Comparison of ENCODE assay signal across 1 cellular context in the genomic region with DNA sequence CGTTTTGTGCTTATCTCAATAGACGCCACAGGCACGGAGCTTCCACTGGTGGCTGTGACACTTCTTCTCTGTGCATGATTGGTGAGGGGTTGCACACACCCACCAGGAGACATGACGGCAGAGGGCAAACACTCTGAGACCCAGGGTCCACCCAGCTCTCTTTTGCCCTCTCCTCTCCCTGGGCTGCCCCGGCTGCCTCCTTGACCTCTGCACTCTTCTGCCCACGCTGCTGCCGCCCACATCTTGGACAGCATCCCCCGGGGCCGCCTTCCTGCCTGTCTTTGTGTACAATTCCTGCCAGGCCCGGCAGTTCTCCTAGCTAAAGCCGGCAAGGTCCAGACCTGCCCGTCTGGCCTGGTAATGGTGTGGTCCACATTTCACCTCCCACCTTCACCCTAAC.
TF ChIP-seq lines count a peak whose summit lies in the region.

No MANE protein-coding gene starts in this region.

TF ChIP-seq in H1, 55 proteins besides CTCF, POLR2A, EP300 and RAD21 (continued from another document):
- TF ChIP-seq, protein P1, sequence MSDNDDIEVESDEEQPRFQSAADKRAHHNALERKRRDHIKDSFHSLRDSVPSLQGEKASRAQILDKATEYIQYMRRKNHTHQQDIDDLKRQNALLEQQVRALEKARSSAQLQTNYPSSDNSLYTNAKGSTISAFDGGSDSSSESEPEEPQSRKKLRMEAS (IDR thresholded peaks at IDR 0.05), result no peak
- TF ChIP-seq CBX5 (IDR thresholded peaks at IDR 0.05; ENCODE audit: low read depth, low read length) (no peak), FOSL1 (IDR thresholded peaks at IDR 0.05; ENCODE audit: insufficient read depth, low read depth, low read length) (no peak), RXRA (IDR thresholded peaks at IDR 0.05; ENCODE audit: insufficient read depth, low read depth, low read length) (no peak), CBX8 (IDR thresholded peaks at IDR 0.05; ENCODE audit: borderline replicate concordance, low read depth, low read length) (no peak), JUND (IDR thresholded peaks at IDR 0.05; ENCODE audit: low read length) (no peak), RBBP5 (IDR thresholded peaks at IDR 0.05; ENCODE audit: borderline replicate concordance, low read depth, low read length) (no peak), ZNF274 (IDR thresholded peaks at IDR 0.05; ENCODE audit: borderline replicate concordance, extremely low read depth, low read length) (no peak), BRCA1 (IDR thresholded peaks at IDR 0.05; ENCODE audit: low read depth, low read length) (no peak), EGR1 (IDR thresholded peaks at IDR 0.05; ENCODE audit: borderline replicate concordance, low read depth, low read length) (no peak), PHF8 (conservative IDR thresholded peaks at IDR 0.05; ENCODE audit: low read depth, low read length) (no peak), TBP (IDR thresholded peaks at IDR 0.05; ENCODE audit: low read depth, low read length) (no peak), ASH2L (IDR thresholded peaks at IDR 0.05; ENCODE audit: low read length) (no peak)
- TF ChIP-seq, protein P2, sequence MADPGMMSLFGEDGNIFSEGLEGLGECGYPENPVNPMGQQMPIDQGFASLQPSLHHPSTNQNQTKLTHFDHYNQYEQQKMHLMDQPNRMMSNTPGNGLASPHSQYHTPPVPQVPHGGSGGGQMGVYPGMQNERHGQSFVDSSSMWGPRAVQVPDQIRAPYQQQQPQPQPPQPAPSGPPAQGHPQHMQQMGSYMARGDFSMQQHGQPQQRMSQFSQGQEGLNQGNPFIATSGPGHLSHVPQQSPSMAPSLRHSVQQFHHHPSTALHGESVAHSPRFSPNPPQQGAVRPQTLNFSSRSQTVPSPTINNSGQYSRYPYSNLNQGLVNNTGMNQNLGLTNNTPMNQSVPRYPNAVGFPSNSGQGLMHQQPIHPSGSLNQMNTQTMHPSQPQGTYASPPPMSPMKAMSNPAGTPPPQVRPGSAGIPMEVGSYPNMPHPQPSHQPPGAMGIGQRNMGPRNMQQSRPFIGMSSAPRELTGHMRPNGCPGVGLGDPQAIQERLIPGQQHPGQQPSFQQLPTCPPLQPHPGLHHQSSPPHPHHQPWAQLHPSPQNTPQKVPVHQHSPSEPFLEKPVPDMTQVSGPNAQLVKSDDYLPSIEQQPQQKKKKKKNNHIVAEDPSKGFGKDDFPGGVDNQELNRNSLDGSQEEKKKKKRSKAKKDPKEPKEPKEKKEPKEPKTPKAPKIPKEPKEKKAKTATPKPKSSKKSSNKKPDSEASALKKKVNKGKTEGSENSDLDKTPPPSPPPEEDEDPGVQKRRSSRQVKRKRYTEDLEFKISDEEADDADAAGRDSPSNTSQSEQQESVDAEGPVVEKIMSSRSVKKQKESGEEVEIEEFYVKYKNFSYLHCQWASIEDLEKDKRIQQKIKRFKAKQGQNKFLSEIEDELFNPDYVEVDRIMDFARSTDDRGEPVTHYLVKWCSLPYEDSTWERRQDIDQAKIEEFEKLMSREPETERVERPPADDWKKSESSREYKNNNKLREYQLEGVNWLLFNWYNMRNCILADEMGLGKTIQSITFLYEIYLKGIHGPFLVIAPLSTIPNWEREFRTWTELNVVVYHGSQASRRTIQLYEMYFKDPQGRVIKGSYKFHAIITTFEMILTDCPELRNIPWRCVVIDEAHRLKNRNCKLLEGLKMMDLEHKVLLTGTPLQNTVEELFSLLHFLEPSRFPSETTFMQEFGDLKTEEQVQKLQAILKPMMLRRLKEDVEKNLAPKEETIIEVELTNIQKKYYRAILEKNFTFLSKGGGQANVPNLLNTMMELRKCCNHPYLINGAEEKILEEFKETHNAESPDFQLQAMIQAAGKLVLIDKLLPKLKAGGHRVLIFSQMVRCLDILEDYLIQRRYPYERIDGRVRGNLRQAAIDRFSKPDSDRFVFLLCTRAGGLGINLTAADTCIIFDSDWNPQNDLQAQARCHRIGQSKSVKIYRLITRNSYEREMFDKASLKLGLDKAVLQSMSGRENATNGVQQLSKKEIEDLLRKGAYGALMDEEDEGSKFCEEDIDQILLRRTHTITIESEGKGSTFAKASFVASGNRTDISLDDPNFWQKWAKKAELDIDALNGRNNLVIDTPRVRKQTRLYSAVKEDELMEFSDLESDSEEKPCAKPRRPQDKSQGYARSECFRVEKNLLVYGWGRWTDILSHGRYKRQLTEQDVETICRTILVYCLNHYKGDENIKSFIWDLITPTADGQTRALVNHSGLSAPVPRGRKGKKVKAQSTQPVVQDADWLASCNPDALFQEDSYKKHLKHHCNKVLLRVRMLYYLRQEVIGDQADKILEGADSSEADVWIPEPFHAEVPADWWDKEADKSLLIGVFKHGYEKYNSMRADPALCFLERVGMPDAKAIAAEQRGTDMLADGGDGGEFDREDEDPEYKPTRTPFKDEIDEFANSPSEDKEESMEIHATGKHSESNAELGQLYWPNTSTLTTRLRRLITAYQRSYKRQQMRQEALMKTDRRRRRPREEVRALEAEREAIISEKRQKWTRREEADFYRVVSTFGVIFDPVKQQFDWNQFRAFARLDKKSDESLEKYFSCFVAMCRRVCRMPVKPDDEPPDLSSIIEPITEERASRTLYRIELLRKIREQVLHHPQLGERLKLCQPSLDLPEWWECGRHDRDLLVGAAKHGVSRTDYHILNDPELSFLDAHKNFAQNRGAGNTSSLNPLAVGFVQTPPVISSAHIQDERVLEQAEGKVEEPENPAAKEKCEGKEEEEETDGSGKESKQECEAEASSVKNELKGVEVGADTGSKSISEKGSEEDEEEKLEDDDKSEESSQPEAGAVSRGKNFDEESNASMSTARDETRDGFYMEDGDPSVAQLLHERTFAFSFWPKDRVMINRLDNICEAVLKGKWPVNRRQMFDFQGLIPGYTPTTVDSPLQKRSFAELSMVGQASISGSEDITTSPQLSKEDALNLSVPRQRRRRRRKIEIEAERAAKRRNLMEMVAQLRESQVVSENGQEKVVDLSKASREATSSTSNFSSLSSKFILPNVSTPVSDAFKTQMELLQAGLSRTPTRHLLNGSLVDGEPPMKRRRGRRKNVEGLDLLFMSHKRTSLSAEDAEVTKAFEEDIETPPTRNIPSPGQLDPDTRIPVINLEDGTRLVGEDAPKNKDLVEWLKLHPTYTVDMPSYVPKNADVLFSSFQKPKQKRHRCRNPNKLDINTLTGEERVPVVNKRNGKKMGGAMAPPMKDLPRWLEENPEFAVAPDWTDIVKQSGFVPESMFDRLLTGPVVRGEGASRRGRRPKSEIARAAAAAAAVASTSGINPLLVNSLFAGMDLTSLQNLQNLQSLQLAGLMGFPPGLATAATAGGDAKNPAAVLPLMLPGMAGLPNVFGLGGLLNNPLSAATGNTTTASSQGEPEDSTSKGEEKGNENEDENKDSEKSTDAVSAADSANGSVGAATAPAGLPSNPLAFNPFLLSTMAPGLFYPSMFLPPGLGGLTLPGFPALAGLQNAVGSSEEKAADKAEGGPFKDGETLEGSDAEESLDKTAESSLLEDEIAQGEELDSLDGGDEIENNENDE (IDR thresholded peaks at IDR 0.05; ENCODE audit: insufficient replicate concordance, low read length), result no peak
